8 cellular contexts compared by ENCODE assay signal in genomic region chr2:64359892-64360657, GRCh38.
A peak's percentile ranks its signal among the peaks of the same experiment; 100 is the strongest.
DNase-seq lines count a peak whose midpoint lies in the region; ATAC-seq, FAIRE-seq and TF ChIP-seq lines count a peak whose summit lies in the region.

No MANE protein-coding gene starts in this region.

- ATAC-seq in HG02840 (IDR thresholded peaks at IDR 0.05; ENCODE audit: low FRiP score, unreplicated experiment) (peak; percentile 76), sciatic nerve (peak; percentile 92)

- peak; percentile 61 for FAIRE-seq in GM12892 (lab: Jason Lieb, UNC)

- intact Hi-C loops in sciatic nerve (cut with DNase I), result no loop called here

- peak; percentile 37 for DNase-seq in GM12892 (ENCODE audit: insufficient read length)
- peak; percentile 39 to 52 for DNase-seq in activated CD4-positive, alpha-beta T cell treated with anti-CD3 and anti-CD28 coated beads for 4 hours
- DNase-seq in fibroblast of gingiva (ENCODE audit: low read depth), result peak; percentile 73
- peak; percentile 72 for DNase-seq in sciatic nerve (ENCODE audit: low spot score)
- no peak for DNase-seq in epidermal melanocyte (ENCODE audit: insufficient read length, low spot score)
- DNase-seq in erythroblast (lab: John Stamatoyannopoulos, UW), result no peak
- no peak for DNase-seq in DMS 273 treated with DMSO at 0.1 percent for 48 hours (lab: John Stamatoyannopoulos, UW)

- TF ChIP-seq POLR2A in GM12892 (IDR thresholded peaks at IDR 0.05; ENCODE audit: low read depth, low read length), result no peak
- TF ChIP-seq POLR2A in erythroblast (IDR thresholded peaks at IDR 0.05; ENCODE audit: low read length), result no peak

Comparison
In these comparisons a context has a peak if more than half of its experiments do, and no peak if none do; other contexts are left out.
1. DNase-seq: peak in GM12892 (single experiment), activated CD4-positive, alpha-beta T cell treated with anti-CD3 and anti-CD28 coated beads for 4 hours (2 of 2), fibroblast of gingiva (single experiment) and sciatic nerve (single experiment); none in epidermal melanocyte (single experiment), erythroblast (0 of 2) and DMS 273 treated with DMSO at 0.1 percent for 48 hours (single experiment).